24 cellular contexts compared by ENCODE assay signal in the genomic region with DNA sequence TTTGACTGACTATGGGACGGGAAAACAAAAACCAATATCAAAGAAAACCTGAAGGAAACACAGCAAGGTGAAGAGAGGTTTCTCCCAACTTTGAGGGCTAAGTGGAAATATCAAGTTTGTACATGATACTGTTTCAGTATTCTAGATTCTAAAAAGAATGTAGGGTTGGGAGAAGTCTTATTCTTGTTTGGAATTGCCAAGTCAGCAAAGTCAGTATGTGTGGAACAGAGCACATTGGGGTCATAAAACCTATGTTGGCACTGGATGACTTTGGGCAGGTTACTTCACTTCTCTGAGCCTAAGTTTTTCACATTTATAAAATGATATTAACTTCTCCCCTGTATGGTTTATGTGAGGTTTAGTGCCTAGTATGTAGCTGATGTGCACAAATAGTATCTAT.
DNase-seq lines count a peak whose midpoint lies in the region; ATAC-seq, FAIRE-seq and TF ChIP-seq lines count a peak whose summit lies in the region.
"Had no signal": no experiment of that assay in that cellular context is flagged by ENCODE, and none has a peak within 500 bp of the region (broad histone marks: within the 10 kb centered on the region; RNA-seq: fewer than 3 reads in every experiment).

No MANE protein-coding gene starts in this region.

- H3K27me3 ChIP-seq in HepG2 (ENCODE audit: control insufficient read depth in 1 of 2, insufficient read depth in 2 of 2, low read length in 2 of 2) (no peaks in the 10 kb centered on the region), right lobe of liver (no peaks in the 10 kb centered on the region), K562 (ENCODE audit: control insufficient read depth in 2 of 2, insufficient read depth in 2 of 2, low read length in 2 of 2) (no peaks in the 10 kb centered on the region)
- H3K27me3 ChIP-seq: BE2C, BLaER1 had no signal

- POLR2A ChIA-PET in HepG2 (lab: Yijun Ruan, JAX), result no interaction called here
- POLR2A ChIA-PET in K562 (lab: Yijun Ruan, JAX), result no interaction called here

- H3K9ac ChIP-seq in HepG2 (ENCODE audit: insufficient read depth, low read depth, low read length) (no peak overlapping the region), K562 (ENCODE audit: insufficient read depth in 1 of 2, low read depth in 2 of 2, low read length in 2 of 2) (no peak overlapping the region)
- H3K9ac ChIP-seq: BLaER1 had no signal

- BruUV-seq in HepG2 (replicated peaks; lab: Mats Ljungman, UMichigan) (no TSS peak), K562 (replicated peaks; lab: Mats Ljungman, UMichigan) (no TSS peak)

- in situ Hi-C loops in HepG2 (cut with HindIII; ENCODE audit: extremely low pct_ligation_motif_present, low pct_unique_long_range_greater_than_20kb) (no loop called here), K562 (cut with MboI) (no loop called here)

- no peak overlapping the region for H3K4me2 ChIP-seq in HepG2 (ENCODE audit: low read depth, low read length)
- no peak overlapping the region for H3K4me2 ChIP-seq in K562 (ENCODE audit: insufficient read depth, low read length)
- H3K4me2 ChIP-seq: BLaER1 had no signal

- no peaks in the 10 kb centered on the region for H3K79me2 ChIP-seq in HepG2 (ENCODE audit: insufficient read depth, low read length)
- no peaks in the 10 kb centered on the region for H3K79me2 ChIP-seq in K562 (ENCODE audit: control insufficient read depth, insufficient read depth, low read length)

- H3K36me3 ChIP-seq in HepG2 (replicated peaks in 1 of 2; ENCODE audit: control insufficient read depth in 1 of 2, insufficient read depth in 2 of 2, low read length in 2 of 2) (no peaks in the 10 kb centered on the region), right lobe of liver (no peaks in the 10 kb centered on the region), K562 (ENCODE audit: control insufficient read depth, insufficient read depth, low read length) (no peaks in the 10 kb centered on the region)
- H3K36me3 ChIP-seq: BE2C, BLaER1 had no signal

- no peak for TF ChIP-seq RAD21 in HepG2 (CRISPR knock-in tag; IDR thresholded peaks at IDR 0.05)
- no peak for TF ChIP-seq RAD21 in K562 (CRISPR knock-in tag; conservative IDR thresholded peaks at IDR 0.05 in 1 of 2, IDR thresholded peaks at IDR 0.05 in 1 of 2)

- H3K9me3 ChIP-seq in HepG2 (ENCODE audit: low read length) (no peaks in the 10 kb centered on the region), right lobe of liver (no peaks in the 10 kb centered on the region), K562 (replicated peaks; ENCODE audit: control insufficient read depth, insufficient read depth, low read depth, low read length) (no peaks in the 10 kb centered on the region)
- H3K9me3 ChIP-seq: BE2C, BLaER1 had no signal

- H3K4me3 ChIP-seq in HepG2 (replicated peaks in 1 of 3; ENCODE audit: insufficient read depth in 1 of 3, low read depth in 2 of 3, low read length in 3 of 3) (no peak overlapping the region), right lobe of liver (no peak overlapping the region), K562 (no peak overlapping the region)
- H3K4me3 ChIP-seq: BLaER1, GM12878 had no signal

- no peak for FAIRE-seq in HepG2 (lab: Jason Lieb, UNC)
- no peak for FAIRE-seq in K562 (lab: Jason Lieb, UNC)
- FAIRE-seq: GM12878, GM12892, GM18507 had no signal

- TF ChIP-seq POLR2A in HepG2 (IDR thresholded peaks at IDR 0.05; ENCODE audit: insufficient read depth in 1 of 2, low read depth in 2 of 2, low read length in 2 of 2) (no peak), right lobe of liver (IDR thresholded peaks at IDR 0.05) (no peak), K562 (conservative IDR thresholded peaks at IDR 0.05) (no peak)

- ATAC-seq in HepG2 (no peak), right lobe of liver (no peak), K562 (no peak)
- ATAC-seq: GM12878 had no signal

- intact Hi-C loops in HepG2 (cut with micrococcal nuclease; ENCODE audit: unreplicated experiment) (no loop called here), right lobe of liver (cut with DNase I) (no loop called here), K562 (cut with micrococcal nuclease) (no loop called here)

- H2AFZ ChIP-seq in HepG2 (ENCODE audit: low read length), result no peak overlapping the region
- no peak overlapping the region for H2AFZ ChIP-seq in K562 (ENCODE audit: low read depth, low read length)

- TF ChIP-seq CTCF in HepG2 (CRISPR knock-in tag; IDR thresholded peaks at IDR 0.05), result no peak
- TF ChIP-seq CTCF in right lobe of liver (IDR thresholded peaks at IDR 0.05), result no peak
- TF ChIP-seq CTCF in K562 (IDR thresholded peaks at IDR 0.05 in 2 of 3, conservative IDR thresholded peaks at IDR 0.05 in 1 of 3; ENCODE audit: insufficient read depth in 2 of 3, low read depth in 1 of 3, low read length in 3 of 3), result no peak

- H3K4me1 ChIP-seq in HepG2 (ENCODE audit: insufficient read depth, low read length) (no peaks in the 10 kb centered on the region), right lobe of liver (no peaks in the 10 kb centered on the region), K562 (replicated peaks in 1 of 2; ENCODE audit: control insufficient read depth in 2 of 2, insufficient read depth in 2 of 2, low read length in 2 of 2) (no peaks in the 10 kb centered on the region)
- H3K4me1 ChIP-seq: BE2C, BLaER1 had no signal

- H3K27ac ChIP-seq in HepG2 (ENCODE audit: extremely low read length, insufficient read depth, low read length) (no peak overlapping the region), right lobe of liver (no peak overlapping the region), K562 (ENCODE audit: extremely low read depth, low read depth, low read length) (no peak overlapping the region)
- H3K27ac ChIP-seq: 22Rv1, BLaER1 had no signal

- H4K20me1 ChIP-seq in HepG2 (ENCODE audit: insufficient read depth, low read length) (no peaks in the 10 kb centered on the region), K562 (replicated peaks; ENCODE audit: control insufficient read depth, insufficient read depth, low read length) (no peaks in the 10 kb centered on the region)
- H4K20me1 ChIP-seq: BLaER1 had no signal

- DNase-seq in HepG2 (ENCODE audit: low spot score), result no peak
- no peak for DNase-seq in right lobe of liver
- DNase-seq in K562 (ENCODE audit: extremely low read depth in 1 of 4, low spot score in 3 of 4), result no peak
- no peak for DNase-seq in NCI-H1436 treated with DMSO at 0.1 percent for 48 hours (lab: John Stamatoyannopoulos, UW)
- no peak for DNase-seq in SKM-1 (lab: John Stamatoyannopoulos, UW; ENCODE audit: unreplicated experiment)
- DNase-seq: ACHN; BE2C; C1 segment of cervical spinal cord; CD4-positive, alpha-beta memory T cell; CD4-positive, CD25-positive, alpha-beta regulatory T cell; CD8-positive, alpha-beta memory T cell; COR-L47; DMS 273 treated with DMSO at 0.1 percent for 48 hours; DMS153; DMS53; DMS79; DND-41; EL; GDM1 had no signal

- TF ChIP-seq EP300 in HepG2 (IDR thresholded peaks at IDR 0.05; ENCODE audit: low read depth in 2 of 2, low read length in 2 of 2) (no peak), HepG2 (CRISPR knock-in tag; IDR thresholded peaks at IDR 0.05; ENCODE audit: borderline replicate concordance) (no peak), K562 (IDR thresholded peaks at IDR 0.05; ENCODE audit: low read length) (no peak)

- 0% methylated on average over 1 of the region's 1 CpG for WGBS in HepG2 (ENCODE audit: low lambda C conversion rate)
- 17% methylated on average over 1 of the region's 1 CpG for WGBS in right lobe of liver (ENCODE audit: insufficient coverage, low coverage, low lambda C conversion rate, missing lambda C conversion rate)
- WGBS in K562 (ENCODE audit: insufficient coverage, low coverage, missing lambda C conversion rate), result 0% methylated on average over 1 of the region's 1 CpG

- no peaks in the 10 kb centered on the region for H3K9me1 ChIP-seq in K562 (ENCODE audit: control insufficient read depth, insufficient read depth, low read length)

- CTCF ChIA-PET in HepG2 (lab: Yijun Ruan, JAX; ENCODE audit: low intra/inter-chr PET ratio, low total read pairs) (no interaction called here), K562 (lab: Yijun Ruan, JAX; ENCODE audit: low intra/inter-chr PET ratio) (no interaction called here)

TF ChIP-seq in HepG2, 621 proteins besides CTCF, POLR2A, EP300 and RAD21 (continues in another document):
- no peak for TF ChIP-seq CSRNP1 (CRISPR knock-in tag; IDR thresholded peaks at IDR 0.05)

TF ChIP-seq in K562, 482 proteins besides CTCF, POLR2A, EP300 and RAD21:
- TF ChIP-seq EHMT2 (IDR thresholded peaks at IDR 0.05) (no peak), ATF2 (CRISPR knock-in tag; IDR thresholded peaks at IDR 0.05) (no peak), MAFK (IDR thresholded peaks at IDR 0.05; ENCODE audit: low read length) (peak; percentile 70), MAFF (IDR thresholded peaks at IDR 0.05; ENCODE audit: low read length) (peak; percentile 66), C11orf30 (IDR thresholded peaks at IDR 0.05; ENCODE audit: low read depth) (0 out of 2 replicates have a peak, but pooled peaks have one; percentile 22), ATF3 (IDR thresholded peaks at IDR 0.05) (no peak), ATF3 (CRISPR knock-in tag; conservative IDR thresholded peaks at IDR 0.05) (no peak), MAFG (tag; conservative IDR thresholded peaks at IDR 0.05) (peak; percentile 49; the same call in 1 of the 2 replicates)

Comparison
In these comparisons a context has a peak if more than half of its experiments do, and no peak if none do; other contexts are left out.
1. Of the 241 proteins assayed by ChIP-seq in both HepG2 and K562: peak only in HepG2: none; only in K562: MAFG; in both: MAFF and MAFK; in neither: 238.